In genomic region chr18:48997681-48997984, GRCh38 we compare ENCODE assay signal across 9 cellular contexts. TPM values are rescaled to one million over a fixed set of nuclear protein-coding genes. Genes with fewer than 3 reads are reported as not detected.
DNase-seq lines count a peak whose midpoint lies in the region; ATAC-seq, FAIRE-seq and TF ChIP-seq lines count a peak whose summit lies in the region.
"Had no signal": no experiment of that assay in that cellular context is flagged by ENCODE, and none has a peak within 500 bp of the region (broad histone marks: within the 10 kb centered on the region; RNA-seq: fewer than 3 reads in every experiment).

No MANE protein-coding gene starts in this region.

- no peak overlapping the region for H4K5ac ChIP-seq in mesendoderm (ENCODE audit: low read length)

- POLR2A ChIA-PET in K562 (lab: Yijun Ruan, JAX), result interaction anchor here (0.6 kb wide), 3 partner anchors 13 to 205 kb away, joined by 3 read pairs; no protein-coding TSS in a partner anchor

- no peak overlapping the region for H4K8ac ChIP-seq in mesendoderm (ENCODE audit: low read depth, low read length)

- H3K9ac ChIP-seq in K562 (ENCODE audit: insufficient read depth in 1 of 2, low read depth in 2 of 2, low read length in 2 of 2), result no peak overlapping the region
- no peak overlapping the region for H3K9ac ChIP-seq in mesendoderm (ENCODE audit: low read length)

- H2BK5ac ChIP-seq in mesendoderm (ENCODE audit: low read length), result no peak overlapping the region

- intact Hi-C loops in heart left ventricle (cut with DNase I), result no loop called here
- intact Hi-C loops in left ventricle myocardium superior (cut with micrococcal nuclease), result no loop called here
- intact Hi-C loops in K562 (cut with micrococcal nuclease), result no loop called here
- intact Hi-C loops in upper lobe of right lung (cut with DNase I), result no loop called here
- intact Hi-C loops in pancreas (cut with DNase I), result no loop called here

- no peak overlapping the region for H2BK15ac ChIP-seq in mesendoderm (replicated peaks; ENCODE audit: low read depth)

- 57 to 72% (median 66%) methylated on average over 6 of the region's 6 CpGs for WGBS in heart left ventricle, 4 donors
- 39% methylated on average over 6 of the region's 6 CpGs for WGBS in K562 (ENCODE audit: insufficient coverage, low coverage, missing lambda C conversion rate)
- no CpG with 5 or more reads among the region's 6 CpGs for WGBS in mesendoderm (ENCODE audit: extremely low coverage, insufficient coverage, low lambda C conversion rate)
- 87 to 88% methylated on average over 6 of the region's 6 CpGs for WGBS in pancreas, 2 donors

- TF ChIP-seq RAD21 in K562 (CRISPR knock-in tag; conservative IDR thresholded peaks at IDR 0.05 in 1 of 2, IDR thresholded peaks at IDR 0.05 in 1 of 2), result no peak

- DNase-seq in heart left ventricle (peak in 2 of 5 donors; percentile 19 to 23), left ventricle myocardium superior (no peak), K562 (ENCODE audit: extremely low read depth in 1 of 4, low spot score in 3 of 4) (no peak), mesendoderm (no peak), upper lobe of right lung (no peak), pancreas (no peak)
- DNase-seq: left colon had no signal

- CTCF ChIA-PET in K562 (lab: Yijun Ruan, JAX; ENCODE audit: low intra/inter-chr PET ratio), result no interaction called here

- TF ChIP-seq CTCF in heart left ventricle (IDR thresholded peaks at IDR 0.05) (no peak), K562 (IDR thresholded peaks at IDR 0.05 in 2 of 3, conservative IDR thresholded peaks at IDR 0.05 in 1 of 3; ENCODE audit: insufficient read depth in 2 of 3, low read depth in 1 of 3, low read length in 3 of 3) (no peak), upper lobe of right lung (IDR thresholded peaks at IDR 0.05) (no peak), pancreas (IDR thresholded peaks at IDR 0.05) (no peak)

- H4K20me1 ChIP-seq in K562 (replicated peaks; ENCODE audit: control insufficient read depth, insufficient read depth, low read length), result no peaks in the 10 kb centered on the region

- H3K4me1 ChIP-seq in heart left ventricle (peaks cover 3 to 56% (median 46%) of the 10 kb centered on the region in 12 donors), K562 (replicated peaks in 1 of 2; ENCODE audit: control insufficient read depth in 2 of 2, insufficient read depth in 2 of 2, low read length in 2 of 2) (peaks cover 9 to 18% of the 10 kb centered on the region in 2 experiments; a peak in 4 of 5 replicates), mesendoderm (ENCODE audit: control insufficient read depth, low read depth, low read length) (peaks cover 8% of the 10 kb centered on the region), upper lobe of right lung (peaks cover 24% of the 10 kb centered on the region), pancreas (peaks cover 0 to 4% (median 0%) of the 10 kb centered on the region in 3 donors)

- H3K27me3 ChIP-seq in heart left ventricle (no peaks in the 10 kb centered on the region), K562 (ENCODE audit: control insufficient read depth in 2 of 2, insufficient read depth in 2 of 2, low read length in 2 of 2) (peaks cover 0 to under 1% of the 10 kb centered on the region in 2 experiments; a peak in 2 of 5 replicates), mesendoderm (ENCODE audit: insufficient read depth, low read length, poor library complexity) (no peaks in the 10 kb centered on the region), upper lobe of right lung (no peaks in the 10 kb centered on the region), pancreas (no peaks in the 10 kb centered on the region)

- no peaks in the 10 kb centered on the region for H3K9me3 ChIP-seq in heart left ventricle
- H3K9me3 ChIP-seq in K562 (replicated peaks; ENCODE audit: control insufficient read depth, insufficient read depth, low read depth, low read length), result no peaks in the 10 kb centered on the region
- no peaks in the 10 kb centered on the region for H3K9me3 ChIP-seq in upper lobe of right lung
- no peaks in the 10 kb centered on the region for H3K9me3 ChIP-seq in pancreas

- H3K4me3 ChIP-seq in heart left ventricle, result no peak overlapping the region
- H3K4me3 ChIP-seq in K562, result no peak overlapping the region
- H3K4me3 ChIP-seq in mesendoderm (ENCODE audit: low read length), result no peak overlapping the region
- H3K4me3 ChIP-seq in upper lobe of right lung, result no peak overlapping the region
- no peak overlapping the region for H3K4me3 ChIP-seq in pancreas

- in situ Hi-C loops in K562 (cut with MboI), result no loop called here

- ATAC-seq in heart left ventricle, result no peak
- ATAC-seq in left ventricle myocardium superior, result no peak
- ATAC-seq in K562, result no peak
- ATAC-seq in upper lobe of right lung, result no peak
- no peak for ATAC-seq in activated CD4-positive, CD25-positive, alpha-beta regulatory T cell treated with anti-CD3 and anti-CD28 coated beads, Interleukin-2, amount 50 U/mL, for 24 hours
- ATAC-seq in GM21367 (IDR thresholded peaks at IDR 0.05; ENCODE audit: unreplicated experiment), result no peak
- ATAC-seq in pancreas, result no peak

- no peaks in the 10 kb centered on the region for H3K9me1 ChIP-seq in K562 (ENCODE audit: control insufficient read depth, insufficient read depth, low read length)

- no peaks in the 10 kb centered on the region for H3K79me2 ChIP-seq in K562 (ENCODE audit: control insufficient read depth, insufficient read depth, low read length)
- no peaks in the 10 kb centered on the region for H3K79me2 ChIP-seq in mesendoderm (ENCODE audit: control insufficient read depth, insufficient read depth, low read length)

- no peak for FAIRE-seq in K562 (lab: Jason Lieb, UNC)
- FAIRE-seq in pancreas (lab: Jason Lieb, UNC), result no peak

- no peak for TF ChIP-seq EP300 in K562 (IDR thresholded peaks at IDR 0.05; ENCODE audit: low read length)

- H3K4me2 ChIP-seq in K562 (ENCODE audit: insufficient read depth, low read length) (peak overlapping the region; percentile 49; the same call in 1 of the 2 replicates), mesendoderm (ENCODE audit: low read length) (no peak overlapping the region)

- H3K56ac ChIP-seq in mesendoderm (ENCODE audit: low read length), result no peak overlapping the region

- no peaks in the 10 kb centered on the region for H3K79me1 ChIP-seq in mesendoderm (ENCODE audit: low read length)

- H2AFZ ChIP-seq in K562 (ENCODE audit: low read depth, low read length), result no peak overlapping the region; the same call in 1 of the 2 replicates

- no peak overlapping the region for H3K18ac ChIP-seq in mesendoderm (ENCODE audit: low read length)

- H3K23ac ChIP-seq in mesendoderm (ENCODE audit: low read length), result no peak overlapping the region

- H2BK120ac ChIP-seq in mesendoderm (ENCODE audit: low read depth, low read length), result no peak overlapping the region

- H3K36me3 ChIP-seq in heart left ventricle (no peaks in the 10 kb centered on the region), K562 (ENCODE audit: control insufficient read depth, insufficient read depth, low read length) (no peaks in the 10 kb centered on the region), mesendoderm (ENCODE audit: control insufficient read depth, insufficient read depth, low read length) (no peaks in the 10 kb centered on the region), upper lobe of right lung (no peaks in the 10 kb centered on the region), pancreas (no peaks in the 10 kb centered on the region)

- H2AK5ac ChIP-seq in mesendoderm (ENCODE audit: low read length), result no peak overlapping the region

- H3K27ac ChIP-seq in heart left ventricle (peak overlapping the region in 9 of 12 donors; percentile 20 to 82 (median 64)), K562 (ENCODE audit: extremely low read depth, low read depth, low read length) (no peak overlapping the region; the same call in 2 of the 3 replicates), mesendoderm (ENCODE audit: low read depth, low read length) (peak overlapping the region; percentile 63), upper lobe of right lung (peak overlapping the region; percentile 63), pancreas (peak overlapping the region in 1 of 4 donors; percentile 16)

- BruUV-seq in K562 (replicated peaks; lab: Mats Ljungman, UMichigan), result no TSS peak

- TF ChIP-seq POLR2A in heart left ventricle (IDR thresholded peaks at IDR 0.05) (no peak), K562 (conservative IDR thresholded peaks at IDR 0.05) (no peak)

- no peak overlapping the region for H3K4ac ChIP-seq in mesendoderm (ENCODE audit: low read depth, low read length)

TF ChIP-seq in K562, 482 proteins besides CTCF, POLR2A, EP300 and RAD21:
- no peak for TF ChIP-seq FOXA3 (CRISPR knock-in tag; conservative IDR thresholded peaks at IDR 0.05 in 1 of 2, IDR thresholded peaks at IDR 0.05 in 1 of 2)
- 0 out of 2 replicates have a peak, but pooled peaks have one; percentile 17 for TF ChIP-seq ZNF175 (CRISPR knock-in tag; IDR thresholded peaks at IDR 0.05; ENCODE audit: low read depth)

RNA-seq across cellular contexts. Expression of gene SMAD7, which starts 46.9 kb away (rescaled TPM):
- total RNA-seq in heart left ventricle (10 to 100 TPM; 16.3 to 32.0 (median 19.9) TPM), left ventricle myocardium superior (13.8 TPM), K562 (2014; rRNA removed) (2.9 and 3.0 TPM in 2 replicates), K562 (2014; rRNA removed; fragmentation: Illumina TruSeq; extraction: Trizol) (1.1 and 1.3 TPM in 2 replicates), K562 (2015; rRNA removed; fragmentation: Illumina TruSeq; extraction: Trizol) (0.90 and 0.94 TPM in 2 replicates), K562 (2021) (2.1 and 2.5 TPM in 2 replicates), upper lobe of right lung (68.9 TPM), pancreas (10 to 100 TPM in 2 of 6 donors, 1 to 10 TPM in 4; 5.3 to 22.4 (median 6.8) TPM)
- polyA plus RNA-seq in heart left ventricle (10 to 100 TPM in 1 of 2 donors, 1 to 10 TPM in 1; 9.1 to 21.2 TPM), K562 (2011; rRNA removed) (1.8 TPM in 2 replicates), K562 (2014; fragmentation: Illumina TruSeq; extraction: Trizol) (1.4 and 1.6 TPM in 2 replicates), K562 (2014; fragmentation: Nextera tagmentation; extraction: Ambion mirVana) (under 1 TPM; 0.13 to 0.23 TPM), K562 (2014; rRNA removed) (1.8 and 2.9 TPM in 2 replicates), pancreas (1 to 10 TPM; 4.2 to 8.2 TPM)
- 2.6 and 6.2 TPM in 2 replicates for total RNA-seq in K562 (2011; cell fraction: chromatin; rRNA removed; ENCODE audit: low replicate concordance)
- 3.9 and 7.0 TPM in 2 replicates for total RNA-seq in K562 (2011; cell fraction: nucleolus; rRNA removed)
- total RNA-seq in K562 (2011; cell fraction: nucleoplasm; rRNA removed), result 3.3 and 4.1 TPM in 2 replicates
- 3.3 and 3.7 TPM in 2 replicates for polyA plus RNA-seq in K562 (2011; cell fraction: cytosol; rRNA removed)
- polyA plus RNA-seq in K562 (2011; cell fraction: nucleus; rRNA removed), result 4.6 and 5.7 TPM in 2 replicates
- polyA plus RNA-seq in K562 (2012), result 1.7 and 4.1 TPM in 2 replicates
- 3.4 and 3.7 TPM in 2 replicates for polyA minus RNA-seq in K562 (2011; rRNA and poly(A)+ RNA removed)
- polyA minus RNA-seq in K562 (2011; cell fraction: cytosol; rRNA and poly(A)+ RNA removed), result 2.0 and 4.6 TPM in 2 replicates
- 3.8 and 4.7 TPM in 2 replicates for polyA minus RNA-seq in K562 (2011; cell fraction: nucleus; rRNA and poly(A)+ RNA removed)
- polyA plus RNA-seq in mesendoderm (2013, experiment 1 of 2), result 25.8 TPM
- 23.8 TPM for polyA plus RNA-seq in mesendoderm (2013, experiment 2 of 2)
